Comparison of ENCODE assay signal across 17 cellular contexts in the genomic region with DNA sequence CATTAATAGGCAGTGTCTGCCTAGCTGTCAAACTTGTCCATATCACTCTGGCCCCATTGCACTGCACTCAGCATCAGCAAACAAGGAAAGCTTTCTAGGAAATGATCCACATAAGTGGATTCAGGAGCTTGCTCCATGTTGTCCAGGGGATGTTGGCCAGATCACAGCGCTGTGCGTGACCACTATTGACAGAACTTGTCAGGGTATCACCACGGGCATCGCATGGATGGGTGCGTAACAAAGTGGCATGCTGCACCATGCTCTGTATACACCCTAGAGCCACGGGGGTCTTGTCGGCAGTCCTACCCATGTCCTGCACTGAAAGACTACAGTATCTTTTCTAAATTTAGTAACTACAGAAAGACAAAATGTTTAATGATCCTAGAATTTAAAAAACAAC. TPM values are rescaled to one million over a fixed set of nuclear protein-coding genes. Genes with fewer than 3 reads are reported as not detected.
A peak's percentile ranks its signal among the peaks of the same experiment; 100 is the strongest.
DNase-seq lines count a peak whose midpoint lies in the region; ATAC-seq and TF ChIP-seq lines count a peak whose summit lies in the region.
"Had no signal": no experiment of that assay in that cellular context is flagged by ENCODE, and none has a peak within 500 bp of the region (broad histone marks: within the 10 kb centered on the region; RNA-seq: fewer than 3 reads in every experiment).

No MANE protein-coding gene starts in this region.

- intact Hi-C loops in colonic mucosa (cut with DNase I) (no loop called here), left colon (cut with DNase I, micrococcal nuclease) (no loop called here)

- H3K27ac ChIP-seq in HEK293 (ENCODE audit: extremely low read depth, low read depth, low read length) (no peak overlapping the region), colonic mucosa (peak overlapping the region; percentile 28)

- no peaks in the 10 kb centered on the region for H3K27me3 Mint-ChIP-seq in osteocyte (ENCODE audit: unreplicated experiment)

- no peak overlapping the region for H3K27ac Mint-ChIP-seq in osteocyte (ENCODE audit: unreplicated experiment)
- H3K27ac Mint-ChIP-seq: CD4-positive, CD25-positive, alpha-beta regulatory T cell; CD8-positive, alpha-beta memory T cell; GM23338 had no signal

- H3K36me3 Mint-ChIP-seq in osteocyte (ENCODE audit: unreplicated experiment): peaks cover 3% of the 10 kb centered on the region
- H3K36me3 Mint-ChIP-seq: CD4-positive, CD25-positive, alpha-beta regulatory T cell; CD8-positive, alpha-beta memory T cell had no signal

- no peaks in the 10 kb centered on the region for H3K9me3 ChIP-seq in HEK293 (ENCODE audit: control insufficient read depth, insufficient read depth, low read depth, low read length)
- no peaks in the 10 kb centered on the region for H3K9me3 ChIP-seq in colonic mucosa
- H3K9me3 ChIP-seq: BE2C had no signal

- H3K4me1 Mint-ChIP-seq in osteocyte (ENCODE audit: unreplicated experiment): peaks cover 20% of the 10 kb centered on the region
- H3K4me1 Mint-ChIP-seq: CD4-positive, CD25-positive, alpha-beta regulatory T cell; CD8-positive, alpha-beta memory T cell had no signal

- H3K4me3 ChIP-seq in HEK293 (ENCODE audit: low read depth, low read length): no peak overlapping the region
- no peak overlapping the region for H3K4me3 ChIP-seq in colonic mucosa
- H3K4me3 ChIP-seq: GM23338 had no signal

- H3K36me3 ChIP-seq in HEK293 (ENCODE audit: control insufficient read depth in 2 of 2, insufficient read depth in 1 of 2, low read length in 2 of 2) (peaks cover 0 to 6% of the 10 kb centered on the region in 2 experiments; a peak in 1 of 3 replicates), colonic mucosa (no peaks in the 10 kb centered on the region)
- H3K36me3 ChIP-seq: BE2C had no signal

- peak; percentile 31 for ATAC-seq in left colon
- ATAC-seq: GM23338 had no signal

- H3K4me3 Mint-ChIP-seq in osteocyte (ENCODE audit: unreplicated experiment): no peak overlapping the region
- H3K4me3 Mint-ChIP-seq: CD4-positive, CD25-positive, alpha-beta regulatory T cell; CD8-positive, alpha-beta memory T cell; GM23338; H9 had no signal

- CTCF ChIA-PET in HEK293 (lab: Yijun Ruan, JAX): interaction anchor here (0.7 kb wide), 1 partner anchor 1128 kb away, joined by 4 read pairs; no protein-coding TSS in a partner anchor

- TF ChIP-seq CTCF in HEK293 (tag by site-specific recombination; IDR thresholded peaks at IDR 0.05) (no peak), colonic mucosa (IDR thresholded peaks at IDR 0.05) (no peak), osteocyte (IDR thresholded peaks at IDR 0.05) (no peak)

- no peaks in the 10 kb centered on the region for H3K27me3 ChIP-seq in colonic mucosa

- peaks cover 10% of the 10 kb centered on the region for H3K4me1 ChIP-seq in HEK293 (ENCODE audit: control insufficient read depth, insufficient read depth, low read length)
- no peaks in the 10 kb centered on the region for H3K4me1 ChIP-seq in colonic mucosa
- H3K4me1 ChIP-seq: BE2C had no signal

- H3K9me3 Mint-ChIP-seq in osteocyte (ENCODE audit: unreplicated experiment): no peaks in the 10 kb centered on the region
- H3K9me3 Mint-ChIP-seq: CD8-positive, alpha-beta memory T cell; GM23338; H9 had no signal

- DNase-seq in colonic mucosa (no peak), left colon (no peak), osteocyte (ENCODE audit: extremely low spot score, unreplicated experiment) (peak; percentile 60), kidney glomerular epithelial cell (lab: John Stamatoyannopoulos, UW) (no peak), DMS53 treated with DMSO at 0.1 percent for 48 hours (lab: John Stamatoyannopoulos, UW; ENCODE audit: unreplicated experiment) (no peak), NCI-H146 treated with DMSO at 0.1 percent for 48 hours (lab: John Stamatoyannopoulos, UW; ENCODE audit: unreplicated experiment) (no peak)
- DNase-seq: BE2C; C1 segment of cervical spinal cord; CD4-positive, CD25-positive, alpha-beta regulatory T cell; CD8-positive, alpha-beta memory T cell; COR-L47; DMS 273 treated with DMSO at 0.1 percent for 48 hours; DMS53; GDM1; H9 had no signal

- peak overlapping the region in 1 of 2 donors; percentile 74 for H3K9ac ChIP-seq in colonic mucosa (ENCODE audit: low read depth in 2 of 2, low read length in 2 of 2)

- POLR2A ChIA-PET in HEK293 (lab: Yijun Ruan, JAX): no interaction called here

TF ChIP-seq in HEK293, 187 proteins besides CTCF, POLR2A, EP300 and RAD21:
- TF ChIP-seq ZBTB48 (tag by site-specific recombination; IDR thresholded peaks at IDR 0.05): no peak
- TF ChIP-seq, protein P1, sequence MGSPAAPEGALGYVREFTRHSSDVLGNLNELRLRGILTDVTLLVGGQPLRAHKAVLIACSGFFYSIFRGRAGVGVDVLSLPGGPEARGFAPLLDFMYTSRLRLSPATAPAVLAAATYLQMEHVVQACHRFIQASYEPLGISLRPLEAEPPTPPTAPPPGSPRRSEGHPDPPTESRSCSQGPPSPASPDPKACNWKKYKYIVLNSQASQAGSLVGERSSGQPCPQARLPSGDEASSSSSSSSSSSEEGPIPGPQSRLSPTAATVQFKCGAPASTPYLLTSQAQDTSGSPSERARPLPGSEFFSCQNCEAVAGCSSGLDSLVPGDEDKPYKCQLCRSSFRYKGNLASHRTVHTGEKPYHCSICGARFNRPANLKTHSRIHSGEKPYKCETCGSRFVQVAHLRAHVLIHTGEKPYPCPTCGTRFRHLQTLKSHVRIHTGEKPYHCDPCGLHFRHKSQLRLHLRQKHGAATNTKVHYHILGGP (tag by site-specific recombination; IDR thresholded peaks at IDR 0.05): 0 out of 2 replicates have a peak, but pooled peaks have one; percentile 7

RNA-seq across cellular contexts. Expression of a gene that starts 15.6 kb away (rescaled TPM):
- total RNA-seq in colonic mucosa (100 to 1,000 TPM; 133 to 178 TPM), left colon (100 to 1,000 TPM; 219 to 240 TPM), osteocyte (11.6 and 12.8 TPM in 2 replicates)
- total RNA-seq: CD4-positive, CD25-positive, alpha-beta regulatory T cell had no signal
